ENCODE assay signal across 10 cellular contexts in the genomic region with DNA sequence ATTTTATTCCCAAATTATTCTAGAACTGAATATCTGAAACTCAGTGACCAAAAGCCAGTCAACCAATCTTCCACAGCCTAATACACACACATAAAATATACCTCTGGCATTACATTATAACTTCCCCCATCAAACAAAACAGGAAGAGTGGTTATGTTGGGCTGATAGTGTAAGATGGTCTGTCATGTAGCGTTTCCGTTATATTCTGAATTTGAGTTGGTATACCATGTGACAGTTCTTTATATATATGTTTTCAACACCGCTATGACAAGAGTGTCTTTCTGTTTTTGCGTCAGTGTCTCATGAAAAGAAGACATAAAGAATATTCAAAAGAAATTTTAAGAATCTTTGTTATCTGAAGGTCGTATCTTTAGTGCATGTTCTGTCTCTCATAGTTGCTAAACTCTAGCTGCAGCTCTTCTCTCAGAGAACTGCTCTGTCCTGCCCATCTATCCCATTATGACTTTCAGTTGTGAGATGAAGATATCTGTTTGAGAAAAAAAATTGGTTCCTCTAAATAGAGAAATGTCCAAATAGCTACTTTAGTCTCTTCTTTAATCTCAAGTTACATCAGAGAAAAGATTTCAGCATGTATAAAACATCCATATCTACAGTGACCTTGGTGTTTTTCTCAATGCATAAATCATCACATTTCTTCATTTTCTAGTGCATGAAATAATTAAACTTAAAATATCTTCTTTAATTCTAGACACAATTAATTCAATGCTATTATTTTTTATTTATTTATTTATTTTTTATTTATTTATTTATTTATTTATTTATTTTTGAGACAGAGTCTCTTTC.
DNase-seq lines count a peak whose midpoint lies in the region; ATAC-seq, FAIRE-seq and TF ChIP-seq lines count a peak whose summit lies in the region.
"Had no signal": no experiment of that assay in that cellular context is flagged by ENCODE, and none has a peak within 500 bp of the region (broad histone marks: within the 10 kb centered on the region; RNA-seq: fewer than 3 reads in every experiment).

No MANE protein-coding gene starts in this region.

- peak; percentile 79 for ATAC-seq in GM19463 (IDR thresholded peaks at IDR 0.05; ENCODE audit: unreplicated experiment)
- ATAC-seq in HG03469 (IDR thresholded peaks at IDR 0.05; ENCODE audit: unreplicated experiment): peak; percentile 66
- ATAC-seq in GM21381 (IDR thresholded peaks at IDR 0.05; ENCODE audit: unreplicated experiment): no peak
- ATAC-seq: Panc1 had no signal

- H4K20me1 ChIP-seq in DOHH2 (ENCODE audit: control insufficient read depth, insufficient read depth, low read depth, low read length): no peaks in the 10 kb centered on the region

- H3K4me1 ChIP-seq in DOHH2 (ENCODE audit: control insufficient read depth, low read length): peaks cover 24% of the 10 kb centered on the region

- no peaks in the 10 kb centered on the region for H3K9me2 ChIP-seq in DOHH2 (replicated peaks; ENCODE audit: control insufficient read depth, low read length)

- peak overlapping the region; percentile 49 for H3K4me3 ChIP-seq in DOHH2 (ENCODE audit: low read length)

- peak overlapping the region; percentile 39 for H3K27ac ChIP-seq in DOHH2 (ENCODE audit: low read depth, low read length)

- DNase-seq in NK-92 treated with Interleukin-12 subunit alpha and Interleukin-12 subunit beta, amount 100 ng/mL, for 24 hours (lab: John Stamatoyannopoulos, UW): no peak
- no peak for DNase-seq in DMS153 treated with DMSO at 0.1 percent for 48 hours (lab: John Stamatoyannopoulos, UW; ENCODE audit: unreplicated experiment)
- DNase-seq in RCC 7860 (ENCODE audit: low spot score): no peak
- DNase-seq: nucleus accumbens had no signal

- H3F3A ChIP-seq in DOHH2 (ENCODE audit: control insufficient read depth, insufficient read depth): no peaks in the 10 kb centered on the region

- H3K9me3 ChIP-seq in DOHH2 (ENCODE audit: control insufficient read depth, insufficient read depth, low read length): no peaks in the 10 kb centered on the region

- no peaks in the 10 kb centered on the region for H3K36me3 ChIP-seq in DOHH2 (ENCODE audit: control insufficient read depth, low read length)

- H3K79me2 ChIP-seq in DOHH2 (ENCODE audit: control insufficient read depth, low read length): no peaks in the 10 kb centered on the region

- H3K27me3 ChIP-seq in DOHH2 (ENCODE audit: control insufficient read depth, low read length): no peaks in the 10 kb centered on the region

- TF ChIP-seq CTCF in DOHH2 (IDR thresholded peaks at IDR 0.05; ENCODE audit: low read depth, low read length, poor library complexity, severe bottlenecking): no peak

- peak overlapping the region; percentile 70 for H3K4me2 ChIP-seq in DOHH2 (ENCODE audit: low read length)

- peak; percentile 53 for FAIRE-seq in colon (lab: Jason Lieb, UNC)
- FAIRE-seq in RCC 7860 (lab: Jason Lieb, UNC): no peak
